1 cellular context compared by ENCODE assay signal in genomic region chr2:226114436-226114835, GRCh38.
TF ChIP-seq lines count a peak whose summit lies in the region.

No MANE protein-coding gene starts in this region.

TF ChIP-seq in HepG2, 621 proteins besides CTCF, POLR2A, EP300 and RAD21 (continued from another document and continues in another):
- TF ChIP-seq NR0B2 (CRISPR knock-in tag; IDR thresholded peaks at IDR 0.05) (no peak), DR1 (CRISPR knock-in tag; IDR thresholded peaks at IDR 0.05) (no peak), ZXDC (CRISPR knock-in tag; IDR thresholded peaks at IDR 0.05) (no peak), ZHX1 (CRISPR knock-in tag; IDR thresholded peaks at IDR 0.05; ENCODE audit: low read depth) (no peak), RCOR2 (CRISPR knock-in tag; IDR thresholded peaks at IDR 0.05) (no peak; the same call in 1 of the 2 replicates), RFX1 (IDR thresholded peaks at IDR 0.05) (no peak), ZNF784 (CRISPR knock-in tag; IDR thresholded peaks at IDR 0.05; ENCODE audit: borderline replicate concordance) (0 out of 2 replicates have a peak, but pooled peaks have one; percentile 59), ESRRA (CRISPR knock-in tag; IDR thresholded peaks at IDR 0.05; ENCODE audit: low read depth) (peak; percentile 89), MZF1 (CRISPR knock-in tag; IDR thresholded peaks at IDR 0.05; ENCODE audit: borderline replicate concordance) (no peak), ZNF354B (CRISPR knock-in tag; IDR thresholded peaks at IDR 0.05) (no peak), FOXP1 (IDR thresholded peaks at IDR 0.05) (no peak), FOXP1 (CRISPR knock-in tag; IDR thresholded peaks at IDR 0.05) (no peak; the same call in 1 of the 2 replicates), MBD4 (IDR thresholded peaks at IDR 0.05; ENCODE audit: borderline replicate concordance, low read length) (no peak), HMG20A (CRISPR knock-in tag; IDR thresholded peaks at IDR 0.05; ENCODE audit: borderline replicate concordance) (peak; percentile 15; the same call in 1 of the 2 replicates), NFKBIZ (CRISPR knock-in tag; IDR thresholded peaks at IDR 0.05) (no peak), ZNF230 (CRISPR knock-in tag; IDR thresholded peaks at IDR 0.05) (no peak), HNF4A (CRISPR knock-in tag; IDR thresholded peaks at IDR 0.05) (0 out of 2 replicates have a peak, but pooled peaks have one; percentile 29), HINFP (CRISPR knock-in tag; IDR thresholded peaks at IDR 0.05; ENCODE audit: low read depth) (no peak), RBM39 (IDR thresholded peaks at IDR 0.05; ENCODE audit: low read depth, low read length, poor library complexity, severe bottlenecking) (no peak), HES4 (CRISPR knock-in tag; IDR thresholded peaks at IDR 0.05; ENCODE audit: borderline replicate concordance) (no peak), BRD4 (CRISPR knock-in tag; IDR thresholded peaks at IDR 0.05) (no peak), ZSCAN9 (CRISPR knock-in tag; IDR thresholded peaks at IDR 0.05; ENCODE audit: borderline replicate concordance) (no peak), ZNF724P (CRISPR knock-in tag; IDR thresholded peaks at IDR 0.05; ENCODE audit: borderline replicate concordance) (no peak), PRDM10 (CRISPR knock-in tag; IDR thresholded peaks at IDR 0.05; ENCODE audit: low read depth) (0 out of 2 replicates have a peak, but pooled peaks have one; percentile 43), ZNF367 (CRISPR knock-in tag; IDR thresholded peaks at IDR 0.05; ENCODE audit: borderline replicate concordance) (no peak), CENPX (CRISPR knock-in tag; IDR thresholded peaks at IDR 0.05) (no peak), NR2F1 (CRISPR knock-in tag; IDR thresholded peaks at IDR 0.05) (peak; percentile 39 to 57; a peak in 2 of 4 replicates), ZC3H4 (CRISPR knock-in tag; IDR thresholded peaks at IDR 0.05; ENCODE audit: borderline replicate concordance) (peak; percentile 54; the same call in 1 of the 2 replicates), ZNF543 (CRISPR knock-in tag; IDR thresholded peaks at IDR 0.05) (no peak), ZNF75D (CRISPR knock-in tag; IDR thresholded peaks at IDR 0.05; ENCODE audit: borderline replicate concordance) (no peak), ZNF644 (CRISPR knock-in tag; IDR thresholded peaks at IDR 0.05; ENCODE audit: low read depth) (peak; percentile 90; the same call in 1 of the 2 replicates), CBX5 (CRISPR knock-in tag; IDR thresholded peaks at IDR 0.05; ENCODE audit: borderline replicate concordance) (peak; percentile 80; the same call in 1 of the 2 replicates), NR2F6 (IDR thresholded peaks at IDR 0.05) (peak; percentile 68), NR2F6 (CRISPR knock-in tag; IDR thresholded peaks at IDR 0.05) (peak; percentile 85), HMGXB4 (CRISPR knock-in tag; IDR thresholded peaks at IDR 0.05; ENCODE audit: borderline replicate concordance in 1 of 2, low read depth in 1 of 2) (no peak), ZNF512 (CRISPR knock-in tag; IDR thresholded peaks at IDR 0.05) (no peak), IRF2 (CRISPR knock-in tag; IDR thresholded peaks at IDR 0.05) (peak; percentile 15; the same call in 1 of the 2 replicates), BCLAF1 (IDR thresholded peaks at IDR 0.05) (no peak), FOXM1 (CRISPR knock-in tag; IDR thresholded peaks at IDR 0.05) (no peak), ATF5 (CRISPR knock-in tag; IDR thresholded peaks at IDR 0.05; ENCODE audit: low read depth) (no peak), TERF1 (CRISPR knock-in tag; IDR thresholded peaks at IDR 0.05) (no peak)
